Comparison of ENCODE assay signal across 14 cellular contexts in genomic region chr22:11627436-11627797, GRCh38.
"Had no signal": no experiment of that assay in that cellular context is flagged by ENCODE, and none has a peak within 500 bp of the region (broad histone marks: within the 10 kb centered on the region; RNA-seq: fewer than 3 reads in every experiment).

No MANE protein-coding gene starts in this region.

- H3K36me3 ChIP-seq: adrenal gland, heart left ventricle, neutrophil, prostate gland, right lobe of liver, thoracic aorta, vagina had no signal

- H3K4me1 ChIP-seq: adrenal gland, heart left ventricle, prostate gland, right lobe of liver, vagina had no signal

- H3K4me3 ChIP-seq: adrenal gland, heart left ventricle, prostate gland, right lobe of liver, thoracic aorta, vagina had no signal

- ATAC-seq: activated CD4-positive, CD25-positive, alpha-beta regulatory T cell treated with anti-CD3 and anti-CD28 coated beads, Interleukin-2, amount 50 U/mL, for 24 hours had no signal

- H3K9me3 ChIP-seq: prostate gland, right lobe of liver had no signal

- H3K27ac ChIP-seq: adrenal gland, heart left ventricle, neutrophil, prostate gland, right lobe of liver, thoracic aorta, vagina had no signal

- FAIRE-seq: keratinocyte had no signal

- DNase-seq: activated naive CD4-positive, alpha-beta T cell treated with anti-CD3 and anti-CD28 coated beads, Interleukin-2, amount 50 U/mL, for 16 hours; foreskin melanocyte; naive thymus-derived CD4-positive, alpha-beta T cell; stimulated activated CD4-positive, alpha-beta T cell treated with anti-CD3 and anti-CD28 coated beads, Interleukin-12 subunit alpha, Interleukin-12 subunit beta, amount 100 ng/mL, for 4 hours; stimulated activated naive CD4-positive, alpha-beta T cell treated with Interleukin-2 at 50 U/mL for 16 hours had no signal
